Comparison of ENCODE assay signal across 28 cellular contexts in genomic region chr12:55044135-55044534, GRCh38. TPM values are rescaled to one million over a fixed set of nuclear protein-coding genes. Genes with fewer than 3 reads are reported as not detected.
"Had no signal": no experiment of that assay in that cellular context is flagged by ENCODE, and none has a peak within 500 bp of the region (broad histone marks: within the 10 kb centered on the region; RNA-seq: fewer than 3 reads in every experiment).

No MANE protein-coding gene starts in this region.

- H3K36me3 ChIP-seq: breast epithelium had no signal

- H3K27me3 Mint-ChIP-seq: activated naive CD4-positive, alpha-beta T cell treated with anti-CD3 and anti-CD28 coated beads, Interleukin-2, amount 50 U/mL, for 24 hours had no signal

- H3K4me3 Mint-ChIP-seq: activated CD8-positive, alpha-beta T cell treated with anti-CD3 and anti-CD28 coated beads, Interleukin-2, amount 10 ng/mL, durations not matched to agents 7 days and 5 days; activated naive CD4-positive, alpha-beta T cell treated with anti-CD3 and anti-CD28 coated beads, Interleukin-2, amount 50 U/mL, for 24 hours; activated T-helper 1 cell treated with anti-CD3 and anti-CD28 coated beads, Interleukin-12 subunit alpha, Interleukin-12 subunit beta, Interleukin-2, Interleukin-4 antibody, amounts not matched to agents 30 ng/mL and 10 ng/mL and 1 ng/mL, durations not matched to agents 14 hours and 24 hours and 36 hours; T-helper 2 cell treated with Interferon-gamma antibody and Interleukin-4, amounts not matched to agents 5 μg/mL and 100 μg/mL, for 36 hours had no signal

- DNase-seq: activated CD4-positive, alpha-beta T cell treated with anti-CD3 and anti-CD28 coated beads for 48 hours; activated CD4-positive, alpha-beta T cell treated with anti-CD3 and anti-CD28 coated beads, Interleukin-2, amount 50 U/mL, for 4 hours; activated CD4-positive, CD25-positive, alpha-beta regulatory T cell treated with anti-CD3 and anti-CD28 coated beads, Interleukin-2, amount 50 U/mL, for 72 hours; activated CD8-positive, alpha-beta memory T cell treated with anti-CD3 and anti-CD28 coated beads, Interleukin-2, amount 50 U/mL, for 48 hours; activated CD8-positive, alpha-beta T cell treated with anti-CD3 and anti-CD28 coated beads, Interleukin-2, amount 10 ng/mL, durations not matched to agents 7 days and 5 days; activated effector memory CD4-positive, alpha-beta T cell treated with Interleukin-2 at 50 U/mL for 16 hours; activated naive CD4-positive, alpha-beta T cell; activated T-cell treated with anti-CD3 and anti-CD28 coated beads, Interleukin-2, amount 50 U/mL, for 1 hour; caudate nucleus; NCI-H1092; NCI-H1417; NCI-H1930; NCI-H2171; NCI-H2227 treated with DMSO at 0.1 percent for 48 hours; NCI-H446 treated with DMSO at 0.1 percent for 48 hours; NCI-H524 treated with DMSO at 0.1 percent for 48 hours; NCI-H774 had no signal

- H3K27ac Mint-ChIP-seq: activated CD8-positive, alpha-beta T cell treated with anti-CD3 and anti-CD28 coated beads, Interleukin-2, amount 10 ng/mL, durations not matched to agents 7 days and 5 days; activated naive CD4-positive, alpha-beta T cell treated with anti-CD3 and anti-CD28 coated beads, Interleukin-2, amount 50 U/mL, for 24 hours; activated T-helper 1 cell treated with anti-CD3 and anti-CD28 coated beads, Interleukin-12 subunit alpha, Interleukin-12 subunit beta, Interleukin-2, Interleukin-4 antibody, amounts not matched to agents 30 ng/mL and 10 ng/mL and 1 ng/mL, durations not matched to agents 14 hours and 24 hours and 36 hours; T-helper 2 cell treated with Interferon-gamma antibody and Interleukin-4, amounts not matched to agents 5 μg/mL and 100 μg/mL, for 36 hours had no signal

- ATAC-seq: activated CD8-positive, alpha-beta T cell treated with anti-CD3 and anti-CD28 coated beads, Interleukin-2, amount 10 ng/mL, durations not matched to agents 7 days and 5 days; Panc1; Right ventricle myocardium inferior had no signal

- H3K27ac ChIP-seq: breast epithelium, SK-N-MC had no signal

- H3K4me3 ChIP-seq: breast epithelium, SK-N-MC had no signal

- H3K4me1 ChIP-seq: breast epithelium had no signal

- H3K9me3 Mint-ChIP-seq: activated naive CD4-positive, alpha-beta T cell treated with anti-CD3 and anti-CD28 coated beads, Interleukin-2, amount 50 U/mL, for 24 hours; activated T-helper 1 cell treated with anti-CD3 and anti-CD28 coated beads, Interleukin-12 subunit alpha, Interleukin-12 subunit beta, Interleukin-2, Interleukin-4 antibody, amounts not matched to agents 30 ng/mL and 10 ng/mL and 1 ng/mL, durations not matched to agents 14 hours and 24 hours and 36 hours; T-helper 2 cell treated with Interferon-gamma antibody and Interleukin-4, amounts not matched to agents 5 μg/mL and 100 μg/mL, for 36 hours had no signal

- H3K9me3 ChIP-seq: breast epithelium had no signal

- H3K36me3 Mint-ChIP-seq: activated naive CD4-positive, alpha-beta T cell treated with anti-CD3 and anti-CD28 coated beads, Interleukin-2, amount 50 U/mL, for 24 hours had no signal

RNA-seq across cellular contexts. Expression of gene NEUROD4, which starts 24.4 kb away (rescaled TPM):
- total RNA-seq: activated CD8-positive, alpha-beta T cell treated with anti-CD3 and anti-CD28 coated beads, Interleukin-2, amount 10 ng/mL, durations not matched to agents 7 days and 5 days; aorta; breast epithelium; chondrocyte; MCF 10A; Right ventricle myocardium inferior; T-helper 1 cell treated with Interleukin-12 subunit alpha and Interleukin-12 subunit beta and Interleukin-4 antibody, amounts not matched to agents 30 ng/mL and 1 ng/mL, for 36 hours had no signal
- polyA plus RNA-seq: aorta had no signal

RNA-seq across cellular contexts. Expression of gene TESPA1, which starts 59.6 kb away (rescaled TPM):
- total RNA-seq: chondrocyte, MCF 10A had no signal
